12 cellular contexts compared by ENCODE assay signal in genomic region chr5:34411470-34412346, GRCh38.
A peak's percentile ranks its signal among the peaks of the same experiment; 100 is the strongest.
DNase-seq lines count a peak whose midpoint lies in the region; ATAC-seq and FAIRE-seq lines count a peak whose summit lies in the region.
"Had no signal": no experiment of that assay in that cellular context is flagged by ENCODE, and none has a peak within 500 bp of the region (broad histone marks: within the 10 kb centered on the region; RNA-seq: fewer than 3 reads in every experiment).

No MANE protein-coding gene starts in this region.

- H3K27me3 ChIP-seq in ACC112 (ENCODE audit: insufficient read depth, low read length) (no peaks in the 10 kb centered on the region), H7 (ENCODE audit: control insufficient read depth, insufficient read depth, low read length) (no peaks in the 10 kb centered on the region), iPS-18a (ENCODE audit: control insufficient read depth, insufficient read depth, low read length) (no peaks in the 10 kb centered on the region)
- H3K27me3 ChIP-seq: tibial artery had no signal

- H3K4me1 ChIP-seq in ACC112 (ENCODE audit: control insufficient read depth, insufficient read depth, low read length, unreplicated experiment) (peaks cover 32% of the 10 kb centered on the region), iPS-18a (ENCODE audit: control insufficient read depth, low read depth, low read length) (peaks cover 57% of the 10 kb centered on the region)
- H3K4me1 ChIP-seq: tibial artery had no signal

- H3K4me3 ChIP-seq in ACC112 (ENCODE audit: low read depth, low read length) = no peak overlapping the region
- H3K4me3 ChIP-seq in H7 (ENCODE audit: insufficient read depth, low read depth, low read length) = no peak overlapping the region
- H3K4me3 ChIP-seq in iPS-18a (ENCODE audit: low read length) = peak overlapping the region; percentile 24
- H3K4me3 ChIP-seq: tibial artery had no signal

- H3K79me2 ChIP-seq in ACC112 (ENCODE audit: control insufficient read depth, insufficient read depth, low read length, unreplicated experiment) = no peaks in the 10 kb centered on the region

- DNase-seq in H7 (peak; percentile 36), RPMI7951 (ENCODE audit: low read depth) (peak; percentile 16), urothelium cell line (ENCODE audit: low spot score) (no peak), RCC 7860 (ENCODE audit: low spot score) (no peak)
- no peak for DNase-seq in stimulated activated CD4-positive, alpha-beta T cell treated with anti-CD3 and anti-CD28 coated beads, Interleukin-12 subunit alpha, Interleukin-12 subunit beta, amount 100 ng/mL, for 4 hours
- DNase-seq: activated B cell treated with CpG ODN at 0.5 μM for 24 hours; activated T-cell treated with anti-CD3 and anti-CD28 coated beads, Interleukin-2, amount 50 U/mL, for 48 hours; tibial artery had no signal

- FAIRE-seq in urothelium cell line (lab: Jason Lieb, UNC) (no peak), RCC 7860 (lab: Jason Lieb, UNC) (no peak)

- ATAC-seq in HG02571 (IDR thresholded peaks at IDR 0.05; ENCODE audit: unreplicated experiment) = no peak

- peak overlapping the region; percentile 70; the same call in 1 of the 2 replicates for H3K27ac ChIP-seq in ACC112 (ENCODE audit: low read depth, low read length)
- H3K27ac ChIP-seq in iPS-18a (ENCODE audit: low read length) = peak overlapping the region; percentile 78
- H3K27ac ChIP-seq: KMS-11, tibial artery had no signal

- H3K36me3 ChIP-seq in ACC112 (ENCODE audit: insufficient read depth, low read length) = no peaks in the 10 kb centered on the region
- no peaks in the 10 kb centered on the region; the same call in 1 of the 2 replicates for H3K36me3 ChIP-seq in H7 (replicated peaks; ENCODE audit: control insufficient read depth, insufficient read depth, low read length)
- no peaks in the 10 kb centered on the region for H3K36me3 ChIP-seq in iPS-18a (ENCODE audit: control insufficient read depth, low read depth, low read length)
- H3K36me3 ChIP-seq: tibial artery had no signal

- H2AFZ ChIP-seq in ACC112 (ENCODE audit: low read length, unreplicated experiment) = peak overlapping the region; percentile 57

- peak overlapping the region; percentile 24 for H3K9ac ChIP-seq in iPS-18a (ENCODE audit: low read length)
- H3K9ac ChIP-seq: KMS-11 had no signal

- peaks cover 7% of the 10 kb centered on the region for H3K9me3 ChIP-seq in iPS-18a (ENCODE audit: control insufficient read depth, low read depth, low read length)
- H3K9me3 ChIP-seq: tibial artery had no signal

Comparison
In these comparisons a context has a peak if more than half of its experiments do, and no peak if none do; other contexts are left out.
1. DNase-seq: peak in H7 (single experiment) and RPMI7951 (single experiment); none in urothelium cell line (single experiment), stimulated activated CD4-positive, alpha-beta T cell treated with anti-CD3 and anti-CD28 coated beads, Interleukin-12 subunit alpha, Interleukin-12 subunit beta, amount 100 ng/mL, for 4 hours (single experiment) and RCC 7860 (single experiment).